23 cellular contexts compared by ENCODE assay signal in the genomic region with DNA sequence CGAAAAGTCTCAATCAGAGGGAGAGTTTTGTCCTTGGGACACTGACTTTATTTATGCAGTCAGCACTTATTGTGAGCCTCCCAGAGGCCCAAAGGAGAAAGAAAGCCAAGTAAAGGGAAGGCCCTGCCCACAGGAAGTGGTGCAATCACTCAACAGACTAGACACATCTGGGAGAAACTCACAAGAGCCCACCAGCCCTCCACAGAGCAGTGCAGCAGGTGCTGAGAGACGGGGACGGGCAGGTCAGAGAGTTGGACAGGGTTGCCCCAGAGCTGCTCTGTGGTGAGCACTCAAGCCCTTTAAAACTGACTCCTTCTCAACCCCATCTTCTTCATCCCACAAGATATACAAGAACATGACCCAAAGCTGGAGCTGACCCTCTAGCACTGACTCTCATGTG.
DNase-seq lines count a peak whose midpoint lies in the region; ATAC-seq and TF ChIP-seq lines count a peak whose summit lies in the region.
"Had no signal": no experiment of that assay in that cellular context is flagged by ENCODE, and none has a peak within 500 bp of the region (broad histone marks: within the 10 kb centered on the region; RNA-seq: fewer than 3 reads in every experiment).

No MANE protein-coding gene starts in this region.

- H3K4me3 Mint-ChIP-seq in activated CD8-positive, alpha-beta T cell treated with anti-CD3 and anti-CD28 coated beads for 36 hours = no peak overlapping the region
- H3K4me3 Mint-ChIP-seq in activated CD8-positive, alpha-beta T cell treated with anti-CD3 and anti-CD28 coated beads, Interleukin-2, amount 10 ng/mL, durations not matched to agents 7 days and 5 days = no peak overlapping the region
- H3K4me3 Mint-ChIP-seq: activated CD4-positive, alpha-beta T cell treated with anti-CD3 and anti-CD28 coated beads, Interleukin-2, amount 10 ng/mL, durations not matched to agents 24 days and 14 days; CD4-positive, CD25-positive, alpha-beta regulatory T cell; T-cell had no signal

- H3K27ac Mint-ChIP-seq in activated CD8-positive, alpha-beta T cell treated with anti-CD3 and anti-CD28 coated beads for 36 hours = peak overlapping the region; percentile 42
- no peak overlapping the region for H3K27ac Mint-ChIP-seq in activated CD8-positive, alpha-beta T cell treated with anti-CD3 and anti-CD28 coated beads, Interleukin-2, amount 10 ng/mL, durations not matched to agents 7 days and 5 days
- H3K27ac Mint-ChIP-seq: activated CD4-positive, alpha-beta T cell treated with anti-CD3 and anti-CD28 coated beads, Interleukin-2, amount 10 ng/mL, durations not matched to agents 24 days and 14 days; CD4-positive, CD25-positive, alpha-beta regulatory T cell; T-cell had no signal

- no peak for ATAC-seq in activated CD8-positive, alpha-beta T cell treated with anti-CD3 and anti-CD28 coated beads for 36 hours
- ATAC-seq in activated CD8-positive, alpha-beta T cell treated with anti-CD3 and anti-CD28 coated beads, Interleukin-2, amount 10 ng/mL, durations not matched to agents 7 days and 5 days = no peak
- ATAC-seq in sciatic nerve = peak; percentile 54
- no peak for ATAC-seq in GM19023 (IDR thresholded peaks at IDR 0.05; ENCODE audit: unreplicated experiment)
- ATAC-seq: T-cell had no signal

- peak; percentile 3 for DNase-seq in activated CD8-positive, alpha-beta T cell treated with anti-CD3 and anti-CD28 coated beads for 36 hours
- DNase-seq in activated CD8-positive, alpha-beta T cell treated with anti-CD3 and anti-CD28 coated beads, Interleukin-2, amount 10 ng/mL, durations not matched to agents 7 days and 5 days = no peak
- peak; percentile 82 for DNase-seq in MV-4-11 (lab: John Stamatoyannopoulos, UW)
- peak; percentile 32 to 37 for DNase-seq in cardiac fibroblast (ENCODE audit: low read depth in 2 of 2)
- DNase-seq in sciatic nerve (ENCODE audit: low spot score) = no peak
- DNase-seq in NCI-H2171 treated with DMSO at 0.1 percent for 48 hours (lab: John Stamatoyannopoulos, UW) = no peak
- no peak for DNase-seq in UCSD-AML1 (lab: John Stamatoyannopoulos, UW; ENCODE audit: unreplicated experiment)
- DNase-seq: activated CD4-positive, alpha-beta T cell treated with anti-CD3 and anti-CD28 coated beads, Interleukin-2, amount 10 ng/mL, durations not matched to agents 24 days and 14 days; activated gamma-delta T cell; amygdala; CD4-positive, CD25-positive, alpha-beta regulatory T cell; DMS 273 treated with DMSO at 0.1 percent for 48 hours; effector memory CD4-positive, alpha-beta T cell; esophagus squamous epithelium; GF-D8; MM.1S; NCI-H187; NCI-H2227 treated with DMSO at 0.1 percent for 48 hours; NCI-H82; stimulated activated CD4-positive, alpha-beta T cell treated with anti-CD3 and anti-CD28 coated beads, Interleukin-4, amount 100 ng/mL, for 4 hours; T-cell had no signal

- no peak overlapping the region for H3K4me3 ChIP-seq in cardiac fibroblast (replicated peaks in 1 of 2; ENCODE audit: low read depth in 2 of 2, low read length in 2 of 2)
- H3K4me3 ChIP-seq: esophagus squamous epithelium, HAP-1 had no signal

- H3K9me3 Mint-ChIP-seq in activated CD8-positive, alpha-beta T cell treated with anti-CD3 and anti-CD28 coated beads for 36 hours = no peaks in the 10 kb centered on the region
- no peaks in the 10 kb centered on the region for H3K9me3 Mint-ChIP-seq in activated CD8-positive, alpha-beta T cell treated with anti-CD3 and anti-CD28 coated beads, Interleukin-2, amount 10 ng/mL, durations not matched to agents 7 days and 5 days (ENCODE audit: insufficient read depth)
- H3K9me3 Mint-ChIP-seq: activated CD4-positive, alpha-beta T cell treated with anti-CD3 and anti-CD28 coated beads, Interleukin-2, amount 10 ng/mL, durations not matched to agents 24 days and 14 days; T-cell had no signal

- no peaks in the 10 kb centered on the region for H3K27me3 Mint-ChIP-seq in activated CD8-positive, alpha-beta T cell treated with anti-CD3 and anti-CD28 coated beads for 36 hours
- no peaks in the 10 kb centered on the region for H3K27me3 Mint-ChIP-seq in activated CD8-positive, alpha-beta T cell treated with anti-CD3 and anti-CD28 coated beads, Interleukin-2, amount 10 ng/mL, durations not matched to agents 7 days and 5 days (ENCODE audit: low read depth)
- H3K27me3 Mint-ChIP-seq: activated CD4-positive, alpha-beta T cell treated with anti-CD3 and anti-CD28 coated beads, Interleukin-2, amount 10 ng/mL, durations not matched to agents 24 days and 14 days; CD4-positive, CD25-positive, alpha-beta regulatory T cell had no signal

- no peaks in the 10 kb centered on the region for H3K36me3 Mint-ChIP-seq in activated CD8-positive, alpha-beta T cell treated with anti-CD3 and anti-CD28 coated beads for 36 hours (ENCODE audit: low read depth)
- no peaks in the 10 kb centered on the region for H3K36me3 Mint-ChIP-seq in activated CD8-positive, alpha-beta T cell treated with anti-CD3 and anti-CD28 coated beads, Interleukin-2, amount 10 ng/mL, durations not matched to agents 7 days and 5 days (ENCODE audit: low read depth)
- H3K36me3 Mint-ChIP-seq: CD4-positive, CD25-positive, alpha-beta regulatory T cell; T-cell had no signal

- no peak for TF ChIP-seq CTCF in activated CD8-positive, alpha-beta T cell treated with anti-CD3 and anti-CD28 coated beads for 36 hours (IDR thresholded peaks at IDR 0.05)
- no peak for TF ChIP-seq CTCF in cardiac fibroblast (IDR thresholded peaks at IDR 0.05; ENCODE audit: low read depth, low read length)

- CTCF ChIA-PET in activated CD8-positive, alpha-beta T cell treated with anti-CD3 and anti-CD28 coated beads for 36 hours (lab: Charles Lee) = no interaction called here
- CTCF ChIA-PET in activated CD8-positive, alpha-beta T cell treated with anti-CD3 and anti-CD28 coated beads, Interleukin-2, amount 10 ng/mL, durations not matched to agents 7 days and 5 days (lab: Charles Lee) = no interaction called here

- POLR2A ChIA-PET in activated CD8-positive, alpha-beta T cell treated with anti-CD3 and anti-CD28 coated beads for 36 hours (lab: Charles Lee) = no interaction called here
- POLR2A ChIA-PET in activated CD8-positive, alpha-beta T cell treated with anti-CD3 and anti-CD28 coated beads, Interleukin-2, amount 10 ng/mL, durations not matched to agents 7 days and 5 days (lab: Charles Lee) = no interaction called here

- no peaks in the 10 kb centered on the region for H3K4me1 Mint-ChIP-seq in activated CD8-positive, alpha-beta T cell treated with anti-CD3 and anti-CD28 coated beads for 36 hours (ENCODE audit: low read depth)
- H3K4me1 Mint-ChIP-seq in activated CD8-positive, alpha-beta T cell treated with anti-CD3 and anti-CD28 coated beads, Interleukin-2, amount 10 ng/mL, durations not matched to agents 7 days and 5 days (ENCODE audit: low read depth) = peaks cover 10% of the 10 kb centered on the region
- H3K4me1 Mint-ChIP-seq: CD4-positive, CD25-positive, alpha-beta regulatory T cell; T-cell had no signal

- intact Hi-C loops in activated CD8-positive, alpha-beta T cell treated with anti-CD3 and anti-CD28 coated beads for 36 hours (cut with micrococcal nuclease) = no loop called here
- intact Hi-C loops in sciatic nerve (cut with DNase I) = no loop called here

Comparison
In these comparisons a context has a peak if more than half of its experiments do, and no peak if none do; other contexts are left out.
1. DNase-seq: peak in activated CD8-positive, alpha-beta T cell treated with anti-CD3 and anti-CD28 coated beads for 36 hours (single experiment), MV-4-11 (single experiment) and cardiac fibroblast (2 of 2); none in activated CD8-positive, alpha-beta T cell treated with anti-CD3 and anti-CD28 coated beads, Interleukin-2, amount 10 ng/mL, durations not matched to agents 7 days and 5 days (single experiment), sciatic nerve (single experiment), NCI-H2171 treated with DMSO at 0.1 percent for 48 hours (single experiment) and UCSD-AML1 (single experiment).